1 cellular context compared by ENCODE assay signal in genomic region chr11:39990413-39990812, GRCh38.
TF ChIP-seq lines count a peak whose summit lies in the region.

No MANE protein-coding gene starts in this region.

TF ChIP-seq in GM23338, 12 proteins besides CTCF, POLR2A, EP300 and RAD21 (continued from another document):
- no peak for TF ChIP-seq ZNF462 (CRISPR knock-in tag; IDR thresholded peaks at IDR 0.05)
- no peak for TF ChIP-seq REST (IDR thresholded peaks at IDR 0.05; ENCODE audit: unreplicated experiment)
- TF ChIP-seq EZH2phosphoT487 (IDR thresholded peaks at IDR 0.05; ENCODE audit: unreplicated experiment) = no peak
- TF ChIP-seq ETS1 (IDR thresholded peaks at IDR 0.05) = no peak
- TF ChIP-seq EZH2 (IDR thresholded peaks at IDR 0.05; ENCODE audit: low read depth, unreplicated experiment) = no peak
- no peak for TF ChIP-seq NANOG (IDR thresholded peaks at IDR 0.05; ENCODE audit: borderline replicate concordance)
- no peak for TF ChIP-seq JUNB (IDR thresholded peaks at IDR 0.05; ENCODE audit: unreplicated experiment)
- TF ChIP-seq POLR2AphosphoS5 (IDR thresholded peaks at IDR 0.05; ENCODE audit: low read depth) = no peak
